12 cellular contexts compared by ENCODE assay signal in genomic region chr3:38133557-38134405, GRCh38. TPM values are rescaled to one million over a fixed set of nuclear protein-coding genes. Genes with fewer than 3 reads are reported as not detected.
A peak's percentile ranks its signal among the peaks of the same experiment; 100 is the strongest.
DNase-seq lines count a peak whose midpoint lies in the region; ATAC-seq and TF ChIP-seq lines count a peak whose summit lies in the region.
"Had no signal": no experiment of that assay in that cellular context is flagged by ENCODE, and none has a peak within 500 bp of the region (broad histone marks: within the 10 kb centered on the region; RNA-seq: fewer than 3 reads in every experiment).

No MANE protein-coding gene starts in this region.

- no peaks in the 10 kb centered on the region for H3K9me3 ChIP-seq in muscle layer of duodenum (ENCODE audit: control insufficient read depth in 1 of 2, low read length in 2 of 2)

- peaks cover 15% of the 10 kb centered on the region for H3K27me3 Mint-ChIP-seq in glutamatergic neuron (ENCODE audit: unreplicated experiment)
- H3K27me3 Mint-ChIP-seq: B cell, IgD-negative memory B cell had no signal

- H3K9me3 Mint-ChIP-seq in glutamatergic neuron (ENCODE audit: unreplicated experiment), result peaks cover 16% of the 10 kb centered on the region
- H3K9me3 Mint-ChIP-seq: IgD-negative memory B cell had no signal

- no peak for ATAC-seq in HG02623 (IDR thresholded peaks at IDR 0.05; ENCODE audit: unreplicated experiment)
- no peak for ATAC-seq in HG03432 (IDR thresholded peaks at IDR 0.05; ENCODE audit: unreplicated experiment)

- TF ChIP-seq RAD21 in Ishikawa (IDR thresholded peaks at IDR 0.05; ENCODE audit: low read depth), result no peak

- peaks cover 24% of the 10 kb centered on the region for H3K4me1 Mint-ChIP-seq in glutamatergic neuron (ENCODE audit: low read depth, unreplicated experiment)

- no peak for TF ChIP-seq EP300 in Ishikawa (IDR thresholded peaks at IDR 0.05; ENCODE audit: borderline replicate concordance)

- H3K27ac ChIP-seq in 22Rv1, result peak overlapping the region; percentile 50
- H3K27ac ChIP-seq in coronary artery, result no peak overlapping the region
- peak overlapping the region; percentile 48 for H3K27ac ChIP-seq in muscle layer of duodenum (ENCODE audit: low read length)
- H3K27ac ChIP-seq: GM23248 had no signal

- TF ChIP-seq CTCF in 22Rv1 (IDR thresholded peaks at IDR 0.05) (no peak), coronary artery (IDR thresholded peaks at IDR 0.05) (no peak), glutamatergic neuron (IDR thresholded peaks at IDR 0.05; ENCODE audit: partially characterized antibody, unreplicated experiment) (no peak)

- no peak overlapping the region for H3K4me3 Mint-ChIP-seq in glutamatergic neuron (ENCODE audit: unreplicated experiment)
- H3K4me3 Mint-ChIP-seq: B cell had no signal

- DNase-seq in coronary artery (ENCODE audit: low spot score), result peak; percentile 49
- DNase-seq in NCI-H526 treated with DMSO at 0.1 percent for 48 hours (lab: John Stamatoyannopoulos, UW), result no peak
- no peak for DNase-seq in glutamatergic neuron
- DNase-seq: activated CD4-positive, alpha-beta T cell treated with anti-CD3 and anti-CD28 coated beads for 1 hour; GM23248 had no signal

- H3K4me3 ChIP-seq in coronary artery (no peak overlapping the region), muscle layer of duodenum (ENCODE audit: low read depth in 1 of 2, low read length in 2 of 2) (no peak overlapping the region)
- H3K4me3 ChIP-seq: GM23248 had no signal

- H3K36me3 ChIP-seq in muscle layer of duodenum (ENCODE audit: control insufficient read depth in 1 of 2, insufficient read depth in 2 of 2, low read length in 2 of 2), result peaks cover 46 to 47% of the 10 kb centered on the region in 2 donors

- H3K27me3 ChIP-seq in muscle layer of duodenum (ENCODE audit: low read depth, low read length), result no peaks in the 10 kb centered on the region

- peaks cover 14 to 21% of the 10 kb centered on the region in 2 donors for H3K4me1 ChIP-seq in muscle layer of duodenum (ENCODE audit: control insufficient read depth in 1 of 2, insufficient read depth in 2 of 2, low read length in 2 of 2)

- no peak overlapping the region for H3K27ac Mint-ChIP-seq in glutamatergic neuron (ENCODE audit: unreplicated experiment)
- H3K27ac Mint-ChIP-seq: B cell had no signal

- H3K36me3 Mint-ChIP-seq in glutamatergic neuron (ENCODE audit: unreplicated experiment), result no peaks in the 10 kb centered on the region

TF ChIP-seq in Ishikawa, 13 proteins besides CTCF, POLR2A, EP300 and RAD21:
- TF ChIP-seq YY1 (IDR thresholded peaks at IDR 0.05; ENCODE audit: low read depth) (no peak), TEAD4 (IDR thresholded peaks at IDR 0.05) (peak; percentile 58), REST (IDR thresholded peaks at IDR 0.05; ENCODE audit: low read depth) (no peak), EGR1 (IDR thresholded peaks at IDR 0.05) (no peak)

RNA-seq across cellular contexts. Expression of gene ACAA1, which starts 3.1 kb away (rescaled TPM):
- 89.8 TPM for total RNA-seq in glutamatergic neuron (ENCODE audit: unreplicated experiment)

RNA-seq across cellular contexts. Expression of gene MYD88, which starts 4.7 kb away (rescaled TPM):
- 58.0 TPM for total RNA-seq in glutamatergic neuron (ENCODE audit: unreplicated experiment)

RNA-seq across cellular contexts. Expression of gene OXSR1, which starts 31.6 kb away (rescaled TPM):
- 80.7 TPM for total RNA-seq in glutamatergic neuron (ENCODE audit: unreplicated experiment)

Comparison
In these comparisons a context has a peak if more than half of its experiments do, and no peak if none do; other contexts are left out.
1. H3K27ac ChIP-seq: peak in 22Rv1 (single experiment) and muscle layer of duodenum (single experiment); none in coronary artery (0 of 2).